Comparison of ENCODE assay signal across 3 cellular contexts in the genomic region with DNA sequence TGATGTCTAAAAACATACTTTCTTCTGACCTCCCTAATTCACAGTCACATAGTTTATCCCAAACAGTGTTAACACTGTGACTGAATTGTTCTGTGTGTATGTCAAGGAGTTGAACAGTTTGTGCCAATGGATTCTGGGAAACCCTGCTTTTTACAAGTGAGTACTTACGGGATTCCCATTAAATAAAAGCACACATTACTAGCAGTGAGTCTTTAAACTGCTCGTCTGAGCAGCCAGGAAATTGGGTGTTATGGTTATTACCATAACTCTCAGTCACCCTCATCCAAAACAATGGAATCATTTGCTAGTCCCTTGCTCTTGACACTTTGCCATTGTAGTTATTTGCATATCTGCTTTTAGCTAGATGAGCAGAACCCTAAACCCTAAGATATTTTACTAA.
"Had no signal": no experiment of that assay in that cellular context is flagged by ENCODE, and none has a peak within 500 bp of the region (broad histone marks: within the 10 kb centered on the region; RNA-seq: fewer than 3 reads in every experiment).

No MANE protein-coding gene starts in this region.

- H3K4me3 ChIP-seq: GM12878 had no signal

- DNase-seq: GDM1, GF-D8 had no signal
